In the genomic region with DNA sequence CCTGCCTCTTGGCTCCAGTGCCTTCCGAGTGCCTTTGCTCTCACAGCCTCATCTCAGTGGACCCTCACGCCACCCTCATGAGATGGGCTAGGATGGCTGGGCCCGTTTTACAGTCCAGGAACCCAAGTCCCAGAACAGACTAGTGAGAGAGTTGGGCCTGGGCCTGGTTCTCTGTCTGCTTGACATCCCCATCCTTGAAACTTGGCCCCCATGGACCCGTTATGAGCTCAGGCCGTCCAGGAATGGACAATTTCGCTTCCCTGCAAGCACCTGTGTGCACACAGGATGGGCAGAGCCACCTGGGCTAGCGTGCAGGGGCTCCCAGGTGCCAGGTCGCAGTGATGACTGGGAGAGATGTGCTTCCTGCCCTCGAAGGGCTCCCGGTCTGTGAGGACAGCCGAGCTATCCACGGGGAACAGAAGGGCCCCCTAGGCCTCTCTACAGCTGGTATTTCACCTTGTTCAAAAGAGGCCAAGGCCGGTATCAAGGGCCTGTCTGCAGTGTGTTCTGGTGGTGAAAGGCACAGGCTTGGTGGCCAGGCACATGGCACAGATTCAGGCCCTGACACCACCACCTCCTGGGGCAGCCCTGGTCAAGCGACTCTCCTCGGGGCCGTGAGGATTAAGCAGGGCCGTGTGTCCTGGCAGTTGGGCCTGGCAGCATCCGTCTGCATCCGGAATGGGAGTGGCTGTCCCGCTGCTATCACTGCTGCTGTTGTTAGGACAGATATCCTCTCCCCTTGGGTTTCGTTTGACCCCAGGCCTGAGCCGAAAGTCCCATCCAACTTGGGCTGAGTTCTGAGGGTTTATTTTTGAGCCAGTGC, we compare ENCODE assay signal across 1 cellular context.
TF ChIP-seq lines count a peak whose summit lies in the region.

No MANE protein-coding gene starts in this region.

TF ChIP-seq in IMR-90, 13 proteins besides CTCF, POLR2A, EP300 and RAD21:
- TF ChIP-seq, protein P1, sequence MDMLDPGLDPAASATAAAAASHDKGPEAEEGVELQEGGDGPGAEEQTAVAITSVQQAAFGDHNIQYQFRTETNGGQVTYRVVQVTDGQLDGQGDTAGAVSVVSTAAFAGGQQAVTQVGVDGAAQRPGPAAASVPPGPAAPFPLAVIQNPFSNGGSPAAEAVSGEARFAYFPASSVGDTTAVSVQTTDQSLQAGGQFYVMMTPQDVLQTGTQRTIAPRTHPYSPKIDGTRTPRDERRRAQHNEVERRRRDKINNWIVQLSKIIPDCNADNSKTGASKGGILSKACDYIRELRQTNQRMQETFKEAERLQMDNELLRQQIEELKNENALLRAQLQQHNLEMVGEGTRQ (IDR thresholded peaks at IDR 0.05; ENCODE audit: low read depth, low read length): no peak
- no peak for TF ChIP-seq RFX5 (IDR thresholded peaks at IDR 0.05; ENCODE audit: low read depth, low read length)
- TF ChIP-seq NFE2L2 (IDR thresholded peaks at IDR 0.05; ENCODE audit: low read depth, low read length): no peak
- no peak for TF ChIP-seq SMC3 (IDR thresholded peaks at IDR 0.05; ENCODE audit: low read depth, low read length)
- TF ChIP-seq, protein P2, sequence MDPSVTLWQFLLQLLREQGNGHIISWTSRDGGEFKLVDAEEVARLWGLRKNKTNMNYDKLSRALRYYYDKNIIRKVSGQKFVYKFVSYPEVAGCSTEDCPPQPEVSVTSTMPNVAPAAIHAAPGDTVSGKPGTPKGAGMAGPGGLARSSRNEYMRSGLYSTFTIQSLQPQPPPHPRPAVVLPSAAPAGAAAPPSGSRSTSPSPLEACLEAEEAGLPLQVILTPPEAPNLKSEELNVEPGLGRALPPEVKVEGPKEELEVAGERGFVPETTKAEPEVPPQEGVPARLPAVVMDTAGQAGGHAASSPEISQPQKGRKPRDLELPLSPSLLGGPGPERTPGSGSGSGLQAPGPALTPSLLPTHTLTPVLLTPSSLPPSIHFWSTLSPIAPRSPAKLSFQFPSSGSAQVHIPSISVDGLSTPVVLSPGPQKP (IDR thresholded peaks at IDR 0.05; ENCODE audit: borderline replicate concordance, low read depth, low read length): no peak
- TF ChIP-seq BHLHE40 (IDR thresholded peaks at IDR 0.05; ENCODE audit: low read depth, low read length): no peak
- no peak for TF ChIP-seq MAZ (IDR thresholded peaks at IDR 0.05; ENCODE audit: borderline replicate concordance, low read depth, low read length)
- no peak for TF ChIP-seq MAFK (IDR thresholded peaks at IDR 0.05; ENCODE audit: low read depth, low read length)
- TF ChIP-seq FOS (IDR thresholded peaks at IDR 0.05; ENCODE audit: low read depth, low read length): no peak
- TF ChIP-seq MXI1 (IDR thresholded peaks at IDR 0.05; ENCODE audit: borderline replicate concordance, low read depth, low read length): no peak
- no peak for TF ChIP-seq RCOR1 (IDR thresholded peaks at IDR 0.05; ENCODE audit: insufficient replicate concordance, low read length)
- TF ChIP-seq CHD1 (IDR thresholded peaks at IDR 0.05; ENCODE audit: low read depth, low read length): no peak
- no peak for TF ChIP-seq CEBPB (IDR thresholded peaks at IDR 0.05; ENCODE audit: low read depth, low read length)
